14 cellular contexts compared by ENCODE assay signal in genomic region chr5:96031811-96032261, GRCh38.
DNase-seq lines count a peak whose midpoint lies in the region; TF ChIP-seq lines count a peak whose summit lies in the region.
"Had no signal": no experiment of that assay in that cellular context is flagged by ENCODE, and none has a peak within 500 bp of the region (broad histone marks: within the 10 kb centered on the region; RNA-seq: fewer than 3 reads in every experiment).

No MANE protein-coding gene starts in this region.

- TF ChIP-seq CTCF in epithelial cell of esophagus (IDR thresholded peaks at IDR 0.05; ENCODE audit: insufficient read depth, low read depth, low read length, missing control alignments) (no peak), hepatocyte (IDR thresholded peaks at IDR 0.05; ENCODE audit: poor library complexity) (no peak)

- no peak overlapping the region for H3K4me2 ChIP-seq in hepatocyte

- H3K9me3 ChIP-seq in hepatocyte (ENCODE audit: low read depth) = no peaks in the 10 kb centered on the region
- H3K9me3 ChIP-seq: stomach had no signal

- H3K4me3 ChIP-seq in epithelial cell of esophagus (ENCODE audit: low read length) = no peak overlapping the region
- H3K4me3 ChIP-seq in hepatocyte = no peak overlapping the region
- H3K4me3 ChIP-seq: stomach had no signal

- no peak overlapping the region for H2AFZ ChIP-seq in hepatocyte

- no peaks in the 10 kb centered on the region for H3K9me2 ChIP-seq in hepatocyte (replicated peaks; ENCODE audit: insufficient read depth)

- H3K27me3 ChIP-seq in hepatocyte = no peaks in the 10 kb centered on the region
- H3K27me3 ChIP-seq: stomach had no signal

- H3K36me3 Mint-ChIP-seq in activated CD4-positive, alpha-beta T cell treated with anti-CD3 and anti-CD28 coated beads, Interleukin-2, amount 10 ng/mL, durations not matched to agents 7 days and 5 days (ENCODE audit: low read depth) = no peaks in the 10 kb centered on the region
- H3K36me3 Mint-ChIP-seq: CD8-positive, alpha-beta T cell had no signal

- no peaks in the 10 kb centered on the region for H3K79me2 ChIP-seq in hepatocyte

- CTCF ChIA-PET in activated CD4-positive, alpha-beta T cell treated with anti-CD3 and anti-CD28 coated beads, Interleukin-2, amount 10 ng/mL, durations not matched to agents 7 days and 5 days (lab: Charles Lee) = no interaction called here

- H3K4me1 Mint-ChIP-seq in activated CD4-positive, alpha-beta T cell treated with anti-CD3 and anti-CD28 coated beads, Interleukin-2, amount 10 ng/mL, durations not matched to agents 7 days and 5 days = no peaks in the 10 kb centered on the region

- H3K4me1 ChIP-seq in hepatocyte (ENCODE audit: insufficient read depth) = no peaks in the 10 kb centered on the region

- H3K27ac ChIP-seq in hepatocyte = no peak overlapping the region
- H3K27ac ChIP-seq: stomach had no signal

- DNase-seq in ELR (ENCODE audit: low read depth) (peak; percentile 95), RKO (ENCODE audit: low spot score) (peak; percentile 53), epithelial cell of esophagus (ENCODE audit: low read depth) (peak; percentile 95), renal cortical epithelial cell (ENCODE audit: low read depth) (peak; percentile 33), hepatocyte (ENCODE audit: low spot score) (no peak), KG1 (lab: John Stamatoyannopoulos, UW) (no peak), iPS-NIHi11 (ENCODE audit: low spot score) (no peak)
- no peak for DNase-seq in activated CD4-positive, alpha-beta T cell treated with anti-CD3 and anti-CD28 coated beads, Interleukin-2, amount 10 ng/mL, durations not matched to agents 7 days and 5 days
- DNase-seq: activated effector memory CD4-positive, alpha-beta T cell treated with Interleukin-2 at 50 U/mL for 16 hours; CD8-positive, alpha-beta T cell; NCI-H1436; NCI-H345; stimulated activated CD4-positive, alpha-beta T cell treated with anti-CD3 and anti-CD28 coated beads, Interleukin-12 subunit alpha, Interleukin-12 subunit beta, amount 100 ng/mL, for 4 hours; stomach had no signal

- no peaks in the 10 kb centered on the region for H4K20me1 ChIP-seq in hepatocyte (ENCODE audit: insufficient read depth, poor library complexity, severe bottlenecking)

- H3K9me3 Mint-ChIP-seq in activated CD4-positive, alpha-beta T cell treated with anti-CD3 and anti-CD28 coated beads, Interleukin-2, amount 10 ng/mL, durations not matched to agents 7 days and 5 days = no peaks in the 10 kb centered on the region

- H3K36me3 ChIP-seq in hepatocyte (replicated peaks; ENCODE audit: insufficient read depth, low read depth) = no peaks in the 10 kb centered on the region
- H3K36me3 ChIP-seq: stomach had no signal

- WGBS in hepatocyte (ENCODE audit: low lambda C conversion rate, missing lambda C conversion rate) = 97% methylated on average over 1 of the region's 1 CpG

- H3K27ac Mint-ChIP-seq in activated CD4-positive, alpha-beta T cell treated with anti-CD3 and anti-CD28 coated beads, Interleukin-2, amount 10 ng/mL, durations not matched to agents 7 days and 5 days = no peak overlapping the region
- H3K27ac Mint-ChIP-seq: CD8-positive, alpha-beta T cell had no signal

- peaks cover 2% of the 10 kb centered on the region for H3K27me3 Mint-ChIP-seq in activated CD4-positive, alpha-beta T cell treated with anti-CD3 and anti-CD28 coated beads, Interleukin-2, amount 10 ng/mL, durations not matched to agents 7 days and 5 days

- H3K4me3 Mint-ChIP-seq in activated CD4-positive, alpha-beta T cell treated with anti-CD3 and anti-CD28 coated beads, Interleukin-2, amount 10 ng/mL, durations not matched to agents 7 days and 5 days = no peak overlapping the region
- H3K4me3 Mint-ChIP-seq: CD8-positive, alpha-beta T cell had no signal

- POLR2A ChIA-PET in activated CD4-positive, alpha-beta T cell treated with anti-CD3 and anti-CD28 coated beads, Interleukin-2, amount 10 ng/mL, durations not matched to agents 7 days and 5 days (lab: Charles Lee) = no interaction called here

Comparison
In these comparisons a context has a peak if more than half of its experiments do, and no peak if none do; other contexts are left out.
1. DNase-seq: peak in ELR (single experiment), RKO (single experiment), epithelial cell of esophagus (single experiment) and renal cortical epithelial cell (single experiment); none in hepatocyte (single experiment), activated CD4-positive, alpha-beta T cell treated with anti-CD3 and anti-CD28 coated beads, Interleukin-2, amount 10 ng/mL, durations not matched to agents 7 days and 5 days (single experiment), KG1 (single experiment) and iPS-NIHi11 (single experiment).